In the genomic region with DNA sequence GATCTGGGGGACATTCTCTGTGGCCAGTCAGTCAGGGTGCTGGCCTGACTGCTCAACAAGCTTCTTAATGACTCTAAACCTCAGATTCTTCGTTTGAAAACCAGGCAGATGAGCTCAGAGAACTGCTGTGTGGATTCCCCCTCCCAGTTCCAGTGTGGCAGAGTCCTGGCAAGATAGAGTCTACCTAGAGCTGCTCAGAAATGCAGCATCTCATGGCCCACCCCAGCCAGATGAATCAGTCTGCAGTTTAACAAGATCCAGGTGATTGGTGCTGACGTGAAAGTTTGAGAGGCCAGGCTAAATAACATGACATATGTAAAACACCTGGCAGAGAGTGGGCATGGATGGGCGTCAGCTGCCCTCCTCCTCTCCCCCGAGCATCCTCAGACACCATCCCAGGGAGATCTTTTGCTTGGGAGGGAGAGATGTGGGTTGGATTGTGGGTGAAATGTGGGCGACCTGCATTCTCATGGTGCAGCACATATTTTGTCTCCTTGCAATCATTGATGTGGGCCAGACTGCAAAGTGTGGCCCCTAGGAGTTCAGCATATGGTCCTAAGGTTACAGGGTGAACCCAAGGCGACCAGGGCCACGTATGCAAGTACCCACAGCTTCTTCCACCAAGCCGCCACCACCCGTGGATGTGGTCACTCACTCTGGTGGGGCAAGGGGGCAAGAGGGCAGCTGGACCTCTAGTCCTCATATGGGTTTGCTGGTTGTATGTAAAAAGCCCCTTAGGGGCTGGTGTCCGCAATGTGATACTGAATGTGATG, we compare ENCODE assay signal across 11 cellular contexts. TPM values are rescaled to one million over a fixed set of nuclear protein-coding genes. Genes with fewer than 3 reads are reported as not detected.
DNase-seq lines count a peak whose midpoint lies in the region; ATAC-seq lines count a peak whose summit lies in the region.
"Had no signal": no experiment of that assay in that cellular context is flagged by ENCODE, and none has a peak within 500 bp of the region (broad histone marks: within the 10 kb centered on the region; RNA-seq: fewer than 3 reads in every experiment).

No MANE protein-coding gene starts in this region.

- H3K9me3 ChIP-seq in T-helper 17 cell (ENCODE audit: control insufficient read depth, low read length, poor library complexity, severe bottlenecking): no peaks in the 10 kb centered on the region

- no peak for DNase-seq in activated T-cell treated with anti-CD3 and anti-CD28 coated beads, Interleukin-2, amount 50 U/mL, for 24 hours
- DNase-seq in activated T-cell treated with anti-CD3 and anti-CD28 coated beads, Interleukin-2, amount 50 U/mL, for 1 hour: no peak
- DNase-seq in T-helper 17 cell (no peak), immature natural killer cell (no peak), NCI-H146 treated with DMSO at 0.1 percent for 48 hours (lab: John Stamatoyannopoulos, UW; ENCODE audit: unreplicated experiment) (no peak), DMS79 treated with DMSO at 0.1 percent for 48 hours (lab: John Stamatoyannopoulos, UW) (no peak)
- no peak for DNase-seq in stimulated activated naive B cell treated with anti-CD40 and anti-IgM and Interleukin-4, amounts not matched to agents 10 μg/mL and 1 μg/mL and 100 μg/mL, for 72 hours
- DNase-seq: effector CD4-positive, alpha-beta T cell; HCEC 1CT; NCI-H69 had no signal

- H3K27ac Mint-ChIP-seq in activated T-cell treated with anti-CD3 and anti-CD28 coated beads, Interleukin-2, amount 50 U/mL, for 24 hours: peak overlapping the region; percentile 63
- H3K27ac Mint-ChIP-seq in T-helper 17 cell (peak overlapping the region; percentile 76), immature natural killer cell (peak overlapping the region in 2 of 6 donors; percentile 35 to 83)
- H3K27ac Mint-ChIP-seq in stimulated activated naive B cell treated with anti-CD40 and anti-IgM and Interleukin-4, amounts not matched to agents 10 μg/mL and 1 μg/mL and 100 μg/mL, for 72 hours: peak overlapping the region; percentile 47

- H3K4me1 Mint-ChIP-seq in activated T-cell treated with anti-CD3 and anti-CD28 coated beads, Interleukin-2, amount 50 U/mL, for 24 hours (ENCODE audit: low read depth): peaks cover 50% of the 10 kb centered on the region
- H3K4me1 Mint-ChIP-seq in T-helper 17 cell (peaks cover 48% of the 10 kb centered on the region), immature natural killer cell (peaks cover 30 to 33% of the 10 kb centered on the region in 2 donors)
- peaks cover 53 to 87% of the 10 kb centered on the region in 2 donors for H3K4me1 Mint-ChIP-seq in stimulated activated naive B cell treated with anti-CD40 and anti-IgM and Interleukin-4, amounts not matched to agents 10 μg/mL and 1 μg/mL and 100 μg/mL, for 72 hours

- ATAC-seq in T-helper 17 cell: no peak
- ATAC-seq in stimulated activated naive B cell treated with anti-CD40 and anti-IgM and Interleukin-4, amounts not matched to agents 10 μg/mL and 1 μg/mL and 100 μg/mL, for 72 hours (replicated peaks): no peak
- no peak for ATAC-seq in activated CD4-positive, CD25-positive, alpha-beta regulatory T cell treated with anti-CD3 and anti-CD28 coated beads, Interleukin-2, amount 50 U/mL, for 24 hours

- H3K27me3 Mint-ChIP-seq in activated T-cell treated with anti-CD3 and anti-CD28 coated beads, Interleukin-2, amount 50 U/mL, for 24 hours: no peaks in the 10 kb centered on the region
- H3K27me3 Mint-ChIP-seq in T-helper 17 cell: no peaks in the 10 kb centered on the region
- peaks cover 1 to 10% (median 3%) of the 10 kb centered on the region in 3 donors for H3K27me3 Mint-ChIP-seq in immature natural killer cell (ENCODE audit: low read depth in 3 of 3)
- H3K27me3 Mint-ChIP-seq in stimulated activated naive B cell treated with anti-CD40 and anti-IgM and Interleukin-4, amounts not matched to agents 10 μg/mL and 1 μg/mL and 100 μg/mL, for 72 hours: no peaks in the 10 kb centered on the region

- H3K36me3 Mint-ChIP-seq in activated T-cell treated with anti-CD3 and anti-CD28 coated beads, Interleukin-2, amount 50 U/mL, for 24 hours (ENCODE audit: low read depth): no peaks in the 10 kb centered on the region
- H3K36me3 Mint-ChIP-seq in T-helper 17 cell (ENCODE audit: low read depth) (no peaks in the 10 kb centered on the region), immature natural killer cell (no peaks in the 10 kb centered on the region)
- no peaks in the 10 kb centered on the region for H3K36me3 Mint-ChIP-seq in stimulated activated naive B cell treated with anti-CD40 and anti-IgM and Interleukin-4, amounts not matched to agents 10 μg/mL and 1 μg/mL and 100 μg/mL, for 72 hours

- H3K4me3 Mint-ChIP-seq in activated T-cell treated with anti-CD3 and anti-CD28 coated beads, Interleukin-2, amount 50 U/mL, for 24 hours: peak overlapping the region; percentile 50
- peak overlapping the region; percentile 70 for H3K4me3 Mint-ChIP-seq in T-helper 17 cell
- peak overlapping the region; percentile 71 to 78 (median 73) for H3K4me3 Mint-ChIP-seq in immature natural killer cell
- H3K4me3 Mint-ChIP-seq in stimulated activated naive B cell treated with anti-CD40 and anti-IgM and Interleukin-4, amounts not matched to agents 10 μg/mL and 1 μg/mL and 100 μg/mL, for 72 hours: peak overlapping the region in 1 of 2 donors; percentile 74

- H3K9me3 Mint-ChIP-seq in activated T-cell treated with anti-CD3 and anti-CD28 coated beads, Interleukin-2, amount 50 U/mL, for 24 hours: no peaks in the 10 kb centered on the region
- H3K9me3 Mint-ChIP-seq in immature natural killer cell: no peaks in the 10 kb centered on the region
- no peaks in the 10 kb centered on the region for H3K9me3 Mint-ChIP-seq in stimulated activated naive B cell treated with anti-CD40 and anti-IgM and Interleukin-4, amounts not matched to agents 10 μg/mL and 1 μg/mL and 100 μg/mL, for 72 hours

RNA-seq across cellular contexts. Expression of a gene that starts 19.5 kb away (rescaled TPM):
- total RNA-seq in T-helper 17 cell: 100 to 1,000 TPM; 119 to 197 TPM
- 10 to 100 TPM in 2 of 3 donors, 1 to 10 TPM in 1; 9.0 to 15.4 (median 10.6) TPM for polyA plus RNA-seq in immature natural killer cell

RNA-seq across cellular contexts. Expression of a gene that starts 38.1 kb away (rescaled TPM):
- total RNA-seq in T-helper 17 cell: 10 to 100 TPM; 47.5 to 54.9 TPM
- 10 to 100 TPM; 17.0 to 27.5 (median 27.2) TPM for polyA plus RNA-seq in immature natural killer cell
